10 cellular contexts compared by ENCODE assay signal in genomic region chr5:159451197-159452052, GRCh38.
A peak's percentile ranks its signal among the peaks of the same experiment; 100 is the strongest.
DNase-seq lines count a peak whose midpoint lies in the region; ATAC-seq and TF ChIP-seq lines count a peak whose summit lies in the region.
"Had no signal": no experiment of that assay in that cellular context is flagged by ENCODE, and none has a peak within 500 bp of the region (broad histone marks: within the 10 kb centered on the region; RNA-seq: fewer than 3 reads in every experiment).

No MANE protein-coding gene starts in this region.

- no peak overlapping the region for H3K4me3 Mint-ChIP-seq in immature natural killer cell
- H3K4me3 Mint-ChIP-seq: activated CD8-positive, alpha-beta T cell treated with anti-CD3 and anti-CD28 coated beads for 36 hours had no signal

- no peaks in the 10 kb centered on the region for H3K36me3 Mint-ChIP-seq in immature natural killer cell

- DNase-seq in Daoy (ENCODE audit: low read depth): peak; percentile 91
- peak; percentile 85 to 95 for DNase-seq in SJSA1 (ENCODE audit: low read depth in 1 of 2, low spot score in 2 of 2)
- DNase-seq in foreskin keratinocyte: peak; percentile 69 to 83
- peak; percentile 91 for DNase-seq in retinal pigment epithelial cell (ENCODE audit: low read depth)
- DNase-seq in immature natural killer cell: no peak
- no peak for DNase-seq in HAP-1 (ENCODE audit: low spot score in 2 of 2)
- DNase-seq: activated CD8-positive, alpha-beta T cell treated with anti-CD3 and anti-CD28 coated beads for 36 hours; NCI-H2227 treated with DMSO at 0.1 percent for 48 hours had no signal

- peaks cover 7 to 23% of the 10 kb centered on the region in 2 donors for H3K4me1 Mint-ChIP-seq in immature natural killer cell

- H3K27ac ChIP-seq in SJSA1 (peak overlapping the region; percentile 56), foreskin keratinocyte (no peak overlapping the region)

- in situ Hi-C loops in HAP-1 (cut with MboI; ENCODE audit: low sequenced_read_pairs): no loop called here

- H3K27me3 Mint-ChIP-seq in immature natural killer cell (ENCODE audit: low read depth in 3 of 3): peaks cover 3 to 14% (median 6%) of the 10 kb centered on the region in 3 donors

- H3K36me3 ChIP-seq in SJSA1: no peaks in the 10 kb centered on the region
- H3K36me3 ChIP-seq in HAP-1 (replicated peaks): no peaks in the 10 kb centered on the region

- H3K27me3 ChIP-seq in SJSA1 (replicated peaks): no peaks in the 10 kb centered on the region
- H3K27me3 ChIP-seq in foreskin keratinocyte: peaks cover 20% of the 10 kb centered on the region
- no peaks in the 10 kb centered on the region for H3K27me3 ChIP-seq in HAP-1 (ENCODE audit: low read depth)

- H3K9me3 ChIP-seq in SJSA1 (replicated peaks) (no peaks in the 10 kb centered on the region), HAP-1 (no peaks in the 10 kb centered on the region)

- peaks cover 32% of the 10 kb centered on the region for H3K4me1 ChIP-seq in SJSA1 (replicated peaks)
- H3K4me1 ChIP-seq in foreskin keratinocyte: peaks cover 10% of the 10 kb centered on the region
- no peaks in the 10 kb centered on the region for H3K4me1 ChIP-seq in HAP-1

- peak overlapping the region in 1 of 6 donors; percentile 37 for H3K27ac Mint-ChIP-seq in immature natural killer cell
- H3K27ac Mint-ChIP-seq: activated CD8-positive, alpha-beta T cell treated with anti-CD3 and anti-CD28 coated beads for 36 hours had no signal

- H3K9me3 Mint-ChIP-seq in immature natural killer cell: no peaks in the 10 kb centered on the region
- H3K9me3 Mint-ChIP-seq: activated CD8-positive, alpha-beta T cell treated with anti-CD3 and anti-CD28 coated beads for 36 hours had no signal

- H3K4me3 ChIP-seq in SJSA1 (no peak overlapping the region), retinal pigment epithelial cell (ENCODE audit: low read length) (no peak overlapping the region), HAP-1 (no peak overlapping the region)

- ATAC-seq in foreskin keratinocyte (peak; percentile 94), GM21423 (IDR thresholded peaks at IDR 0.05; ENCODE audit: unreplicated experiment) (no peak), HG02759 (IDR thresholded peaks at IDR 0.05; ENCODE audit: unreplicated experiment) (no peak)
- ATAC-seq: activated CD8-positive, alpha-beta T cell treated with anti-CD3 and anti-CD28 coated beads for 36 hours had no signal

- TF ChIP-seq CTCF in foreskin keratinocyte (conservative IDR thresholded peaks at IDR 0.05) (no peak), retinal pigment epithelial cell (conservative IDR thresholded peaks at IDR 0.05; ENCODE audit: low read depth, low read length) (no peak)

Comparison
In these comparisons a context has a peak if more than half of its experiments do, and no peak if none do; other contexts are left out.
1. DNase-seq: peak in Daoy (single experiment), SJSA1 (2 of 2), foreskin keratinocyte (2 of 2) and retinal pigment epithelial cell (single experiment); none in immature natural killer cell (0 of 3) and HAP-1 (0 of 2).